1 cellular context compared by ENCODE assay signal in the genomic region with DNA sequence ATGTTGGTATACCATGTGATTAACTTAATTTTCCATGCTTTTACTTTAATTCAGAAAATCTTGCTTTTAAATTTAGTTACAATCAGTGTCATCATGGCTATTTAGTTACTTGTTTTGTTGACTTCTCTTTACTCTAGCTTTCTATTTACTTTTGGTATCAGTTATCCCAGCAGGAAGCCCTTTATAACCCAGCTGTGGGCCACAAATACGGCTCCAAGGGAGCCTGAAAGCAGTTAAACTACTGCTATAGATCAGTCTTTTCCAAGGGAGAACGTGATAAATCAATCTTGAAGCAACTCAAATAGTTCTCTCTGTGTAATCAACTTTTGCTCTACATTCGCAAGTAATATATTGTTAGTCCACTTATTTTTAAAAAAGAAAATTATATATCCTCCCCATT.
TF ChIP-seq lines count a peak whose summit lies in the region.

No MANE protein-coding gene starts in this region.

TF ChIP-seq in GM23338, 12 proteins besides CTCF, POLR2A, EP300 and RAD21 (continued from another document):
- TF ChIP-seq, protein P1, sequence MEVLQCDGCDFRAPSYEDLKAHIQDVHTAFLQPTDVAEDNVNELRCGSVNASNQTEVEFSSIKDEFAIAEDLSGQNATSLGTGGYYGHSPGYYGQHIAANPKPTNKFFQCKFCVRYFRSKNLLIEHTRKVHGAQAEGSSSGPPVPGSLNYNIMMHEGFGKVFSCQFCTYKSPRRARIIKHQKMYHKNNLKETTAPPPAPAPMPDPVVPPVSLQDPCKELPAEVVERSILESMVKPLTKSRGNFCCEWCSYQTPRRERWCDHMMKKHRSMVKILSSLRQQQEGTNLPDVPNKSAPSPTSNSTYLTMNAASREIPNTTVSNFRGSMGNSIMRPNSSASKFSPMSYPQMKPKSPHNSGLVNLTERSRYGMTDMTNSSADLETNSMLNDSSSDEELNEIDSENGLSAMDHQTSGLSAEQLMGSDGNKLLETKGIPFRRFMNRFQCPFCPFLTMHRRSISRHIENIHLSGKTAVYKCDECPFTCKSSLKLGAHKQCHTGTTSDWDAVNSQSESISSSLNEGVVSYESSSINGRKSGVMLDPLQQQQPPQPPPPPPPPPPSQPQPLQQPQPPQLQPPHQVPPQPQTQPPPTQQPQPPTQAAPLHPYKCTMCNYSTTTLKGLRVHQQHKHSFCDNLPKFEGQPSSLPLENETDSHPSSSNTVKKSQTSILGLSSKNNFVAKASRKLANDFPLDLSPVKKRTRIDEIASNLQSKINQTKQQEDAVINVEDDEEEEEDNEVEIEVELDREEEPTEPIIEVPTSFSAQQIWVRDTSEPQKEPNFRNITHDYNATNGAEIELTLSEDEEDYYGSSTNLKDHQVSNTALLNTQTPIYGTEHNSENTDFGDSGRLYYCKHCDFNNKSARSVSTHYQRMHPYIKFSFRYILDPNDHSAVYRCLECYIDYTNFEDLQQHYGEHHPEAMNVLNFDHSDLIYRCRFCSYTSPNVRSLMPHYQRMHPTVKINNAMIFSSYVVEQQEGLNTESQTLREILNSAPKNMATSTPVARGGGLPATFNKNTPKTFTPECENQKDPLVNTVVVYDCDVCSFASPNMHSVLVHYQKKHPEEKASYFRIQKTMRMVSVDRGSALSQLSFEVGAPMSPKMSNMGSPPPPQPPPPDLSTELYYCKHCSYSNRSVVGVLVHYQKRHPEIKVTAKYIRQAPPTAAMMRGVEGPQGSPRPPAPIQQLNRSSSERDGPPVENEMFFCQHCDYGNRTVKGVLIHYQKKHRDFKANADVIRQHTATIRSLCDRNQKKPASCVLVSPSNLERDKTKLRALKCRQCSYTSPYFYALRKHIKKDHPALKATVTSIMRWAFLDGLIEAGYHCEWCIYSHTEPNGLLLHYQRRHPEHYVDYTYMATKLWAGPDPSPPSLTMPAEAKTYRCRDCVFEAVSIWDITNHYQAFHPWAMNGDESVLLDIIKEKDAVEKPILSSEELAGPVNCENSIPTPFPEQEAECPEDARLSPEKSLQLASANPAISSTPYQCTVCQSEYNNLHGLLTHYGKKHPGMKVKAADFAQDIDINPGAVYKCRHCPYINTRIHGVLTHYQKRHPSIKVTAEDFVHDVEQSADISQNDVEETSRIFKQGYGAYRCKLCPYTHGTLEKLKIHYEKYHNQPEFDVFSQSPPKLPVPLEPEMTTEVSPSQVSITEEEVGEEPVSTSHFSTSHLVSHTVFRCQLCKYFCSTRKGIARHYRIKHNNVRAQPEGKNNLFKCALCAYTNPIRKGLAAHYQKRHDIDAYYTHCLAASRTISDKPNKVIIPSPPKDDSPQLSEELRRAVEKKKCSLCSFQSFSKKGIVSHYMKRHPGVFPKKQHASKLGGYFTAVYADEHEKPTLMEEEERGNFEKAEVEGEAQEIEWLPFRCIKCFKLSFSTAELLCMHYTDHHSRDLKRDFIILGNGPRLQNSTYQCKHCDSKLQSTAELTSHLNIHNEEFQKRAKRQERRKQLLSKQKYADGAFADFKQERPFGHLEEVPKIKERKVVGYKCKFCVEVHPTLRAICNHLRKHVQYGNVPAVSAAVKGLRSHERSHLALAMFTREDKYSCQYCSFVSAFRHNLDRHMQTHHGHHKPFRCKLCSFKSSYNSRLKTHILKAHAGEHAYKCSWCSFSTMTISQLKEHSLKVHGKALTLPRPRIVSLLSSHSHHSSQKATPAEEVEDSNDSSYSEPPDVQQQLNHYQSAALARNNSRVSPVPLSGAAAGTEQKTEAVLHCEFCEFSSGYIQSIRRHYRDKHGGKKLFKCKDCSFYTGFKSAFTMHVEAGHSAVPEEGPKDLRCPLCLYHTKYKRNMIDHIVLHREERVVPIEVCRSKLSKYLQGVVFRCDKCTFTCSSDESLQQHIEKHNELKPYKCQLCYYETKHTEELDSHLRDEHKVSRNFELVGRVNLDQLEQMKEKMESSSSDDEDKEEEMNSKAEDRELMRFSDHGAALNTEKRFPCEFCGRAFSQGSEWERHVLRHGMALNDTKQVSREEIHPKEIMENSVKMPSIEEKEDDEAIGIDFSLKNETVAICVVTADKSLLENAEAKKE (CRISPR knock-in tag; IDR thresholded peaks at IDR 0.05): no peak
- TF ChIP-seq, protein P2, sequence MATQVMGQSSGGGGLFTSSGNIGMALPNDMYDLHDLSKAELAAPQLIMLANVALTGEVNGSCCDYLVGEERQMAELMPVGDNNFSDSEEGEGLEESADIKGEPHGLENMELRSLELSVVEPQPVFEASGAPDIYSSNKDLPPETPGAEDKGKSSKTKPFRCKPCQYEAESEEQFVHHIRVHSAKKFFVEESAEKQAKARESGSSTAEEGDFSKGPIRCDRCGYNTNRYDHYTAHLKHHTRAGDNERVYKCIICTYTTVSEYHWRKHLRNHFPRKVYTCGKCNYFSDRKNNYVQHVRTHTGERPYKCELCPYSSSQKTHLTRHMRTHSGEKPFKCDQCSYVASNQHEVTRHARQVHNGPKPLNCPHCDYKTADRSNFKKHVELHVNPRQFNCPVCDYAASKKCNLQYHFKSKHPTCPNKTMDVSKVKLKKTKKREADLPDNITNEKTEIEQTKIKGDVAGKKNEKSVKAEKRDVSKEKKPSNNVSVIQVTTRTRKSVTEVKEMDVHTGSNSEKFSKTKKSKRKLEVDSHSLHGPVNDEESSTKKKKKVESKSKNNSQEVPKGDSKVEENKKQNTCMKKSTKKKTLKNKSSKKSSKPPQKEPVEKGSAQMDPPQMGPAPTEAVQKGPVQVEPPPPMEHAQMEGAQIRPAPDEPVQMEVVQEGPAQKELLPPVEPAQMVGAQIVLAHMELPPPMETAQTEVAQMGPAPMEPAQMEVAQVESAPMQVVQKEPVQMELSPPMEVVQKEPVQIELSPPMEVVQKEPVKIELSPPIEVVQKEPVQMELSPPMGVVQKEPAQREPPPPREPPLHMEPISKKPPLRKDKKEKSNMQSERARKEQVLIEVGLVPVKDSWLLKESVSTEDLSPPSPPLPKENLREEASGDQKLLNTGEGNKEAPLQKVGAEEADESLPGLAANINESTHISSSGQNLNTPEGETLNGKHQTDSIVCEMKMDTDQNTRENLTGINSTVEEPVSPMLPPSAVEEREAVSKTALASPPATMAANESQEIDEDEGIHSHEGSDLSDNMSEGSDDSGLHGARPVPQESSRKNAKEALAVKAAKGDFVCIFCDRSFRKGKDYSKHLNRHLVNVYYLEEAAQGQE (IDR thresholded peaks at IDR 0.05; ENCODE audit: unreplicated experiment): no peak
- TF ChIP-seq ZNF114 (CRISPR knock-in tag; IDR thresholded peaks at IDR 0.05): no peak
- TF ChIP-seq NANOG (IDR thresholded peaks at IDR 0.05; ENCODE audit: borderline replicate concordance): no peak
- TF ChIP-seq STAT1 (IDR thresholded peaks at IDR 0.05; ENCODE audit: unreplicated experiment): no peak
- no peak for TF ChIP-seq EZH2 (IDR thresholded peaks at IDR 0.05; ENCODE audit: low read depth, unreplicated experiment)
- no peak for TF ChIP-seq POLR2AphosphoS5 (IDR thresholded peaks at IDR 0.05; ENCODE audit: low read depth)
TF ChIP-seq in GM23338: peak in this region for 0.
